In the genomic region with DNA sequence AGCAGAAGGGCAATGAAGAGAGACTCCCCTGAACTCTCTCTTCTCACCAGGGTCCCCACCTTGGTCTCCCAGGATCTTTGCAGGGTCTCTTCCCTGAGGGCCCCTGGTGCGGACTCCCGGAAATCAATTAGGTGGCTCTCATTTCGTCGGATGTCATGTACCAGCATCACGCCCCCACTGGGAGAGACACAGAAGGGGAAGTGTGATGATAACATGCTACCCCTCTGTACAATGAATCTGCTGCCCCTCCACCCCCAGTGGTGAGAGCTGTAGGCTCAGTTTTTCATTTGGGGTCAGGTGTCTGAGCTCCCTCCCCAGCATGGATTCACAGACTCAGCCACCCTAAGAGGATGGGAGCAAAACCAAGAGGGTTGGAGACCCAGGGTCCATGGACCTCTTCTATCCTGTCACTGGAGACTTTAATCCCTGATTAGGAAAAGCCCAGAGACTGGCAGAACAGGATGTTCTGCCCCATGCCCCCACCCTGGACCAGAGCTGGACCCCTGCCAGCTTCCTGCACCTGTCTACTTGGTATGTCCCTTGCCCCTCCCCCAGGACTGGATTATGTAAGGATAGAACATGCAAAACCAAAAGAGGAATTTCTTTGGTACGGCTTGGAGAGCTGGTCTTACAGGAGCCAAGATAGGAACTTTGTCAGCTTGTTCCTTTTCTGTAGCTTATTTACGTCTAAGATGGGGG, we compare ENCODE assay signal across 1 cellular context.
TF ChIP-seq lines count a peak whose summit lies in the region.

No MANE protein-coding gene starts in this region.

TF ChIP-seq in HEK293, 187 proteins besides CTCF, POLR2A, EP300 and RAD21 (continued from another document):
- TF ChIP-seq PRDM10 (tag by site-specific recombination; IDR thresholded peaks at IDR 0.05) (peak; percentile 70), ZNF707 (tag by site-specific recombination; IDR thresholded peaks at IDR 0.05) (no peak), ZIC2 (tag by site-specific recombination; IDR thresholded peaks at IDR 0.05) (no peak), ZBTB6 (tag by site-specific recombination; IDR thresholded peaks at IDR 0.05) (no peak), ZNF404 (tag by site-specific recombination; IDR thresholded peaks at IDR 0.05) (no peak)
- TF ChIP-seq, protein P1, sequence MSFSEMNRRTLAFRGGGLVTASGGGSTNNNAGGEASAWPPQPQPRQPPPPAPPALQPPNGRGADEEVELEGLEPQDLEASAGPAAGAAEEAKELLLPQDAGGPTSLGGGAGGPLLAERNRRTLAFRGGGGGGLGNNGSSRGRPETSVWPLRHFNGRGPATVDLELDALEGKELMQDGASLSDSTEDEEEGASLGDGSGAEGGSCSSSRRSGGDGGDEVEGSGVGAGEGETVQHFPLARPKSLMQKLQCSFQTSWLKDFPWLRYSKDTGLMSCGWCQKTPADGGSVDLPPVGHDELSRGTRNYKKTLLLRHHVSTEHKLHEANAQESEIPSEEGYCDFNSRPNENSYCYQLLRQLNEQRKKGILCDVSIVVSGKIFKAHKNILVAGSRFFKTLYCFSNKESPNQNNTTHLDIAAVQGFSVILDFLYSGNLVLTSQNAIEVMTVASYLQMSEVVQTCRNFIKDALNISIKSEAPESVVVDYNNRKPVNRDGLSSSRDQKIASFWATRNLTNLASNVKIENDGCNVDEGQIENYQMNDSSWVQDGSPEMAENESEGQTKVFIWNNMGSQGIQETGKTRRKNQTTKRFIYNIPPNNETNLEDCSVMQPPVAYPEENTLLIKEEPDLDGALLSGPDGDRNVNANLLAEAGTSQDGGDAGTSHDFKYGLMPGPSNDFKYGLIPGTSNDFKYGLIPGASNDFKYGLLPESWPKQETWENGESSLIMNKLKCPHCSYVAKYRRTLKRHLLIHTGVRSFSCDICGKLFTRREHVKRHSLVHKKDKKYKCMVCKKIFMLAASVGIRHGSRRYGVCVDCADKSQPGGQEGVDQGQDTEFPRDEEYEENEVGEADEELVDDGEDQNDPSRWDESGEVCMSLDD (tag by site-specific recombination; IDR thresholded peaks at IDR 0.05) = no peak
TF ChIP-seq in HEK293: peak in this region for 1.
